ENCODE assay signal across 11 cellular contexts in genomic region chr21:43880111-43880985, GRCh38. TPM values are rescaled to one million over a fixed set of nuclear protein-coding genes. Genes with fewer than 3 reads are reported as not detected.
DNase-seq lines count a peak whose midpoint lies in the region; ATAC-seq, FAIRE-seq and TF ChIP-seq lines count a peak whose summit lies in the region.
"Had no signal": no experiment of that assay in that cellular context is flagged by ENCODE, and none has a peak within 500 bp of the region (broad histone marks: within the 10 kb centered on the region; RNA-seq: fewer than 3 reads in every experiment).

No MANE protein-coding gene starts in this region.

- no peak for TF ChIP-seq CTCF in GM12878 (IDR thresholded peaks at IDR 0.05 in 2 of 3, conservative IDR thresholded peaks at IDR 0.05 in 1 of 3; ENCODE audit: control insufficient read depth in 2 of 3, extremely low read depth in 1 of 3, insufficient read depth in 1 of 3, low read depth in 3 of 3, low read length in 3 of 3)

- H3K9me3 ChIP-seq in GM23248 (ENCODE audit: low read depth) (no peaks in the 10 kb centered on the region), GM12878 (replicated peaks; ENCODE audit: control insufficient read depth, insufficient read depth, low read length) (no peaks in the 10 kb centered on the region; the same call in 2 of the 3 replicates)

- in situ Hi-C loops in GM23248 (cut with MboI), result no loop called here
- in situ Hi-C loops in GM12878 (cut with MboI), result no loop called here

- H2AFZ ChIP-seq in GM23248 (no peak overlapping the region), GM12878 (ENCODE audit: control insufficient read depth, low read depth, low read length) (no peak overlapping the region)

- POLR2A ChIA-PET in GM12878 (lab: Charles Lee), result interaction anchor here (0.6 to 1.7 kb wide), 2 partner anchors 10 to 16 kb away, joined by 3 to 4 read pairs; no protein-coding TSS in a partner anchor

- SMC1A ChIA-PET in GM12878 (lab: Charles Lee; ENCODE audit: uncharacterized antibody, unreplicated experiment), result interaction anchor here (0.7 to 1.4 kb wide), 5 partner anchors 11 to 57 kb away, joined by 3 read pairs; no protein-coding TSS in a partner anchor

- H3K9me2 ChIP-seq in GM23248 (ENCODE audit: insufficient read depth), result no peaks in the 10 kb centered on the region

- peaks cover 17% of the 10 kb centered on the region for H4K20me1 ChIP-seq in GM23248 (ENCODE audit: insufficient read depth)
- no peaks in the 10 kb centered on the region for H4K20me1 ChIP-seq in GM12878 (ENCODE audit: control insufficient read depth, insufficient read depth)

- no peak for TF ChIP-seq RAD21 in GM12878 (IDR thresholded peaks at IDR 0.05; ENCODE audit: insufficient read depth, low read depth, low read length)

- H3K27ac ChIP-seq in GM23248 (no peak overlapping the region), GM12878 (ENCODE audit: control insufficient read depth, insufficient read depth) (peak overlapping the region; percentile 24; the same call in 1 of the 2 replicates)

- no peak for TF ChIP-seq EP300 in GM12878 (IDR thresholded peaks at IDR 0.05; ENCODE audit: borderline replicate concordance in 1 of 2, control insufficient read depth in 1 of 2, low read depth in 2 of 2, low read length in 2 of 2)

- 47 to 50% methylated on average over 14 of the region's 14 CpGs for WGBS in GM23248 (ENCODE audit: low coverage in 1 of 2, low lambda C conversion rate in 2 of 2, missing lambda C conversion rate in 2 of 2), 2 experiments
- 82% methylated on average over 14 of the region's 14 CpGs for WGBS in GM12878 (ENCODE audit: insufficient coverage, insufficient replicate concordance, low lambda C conversion rate, missing lambda C conversion rate)

- ATAC-seq in GM12878 (no peak), left colon (peak; percentile 20), HG03439 (IDR thresholded peaks at IDR 0.05; ENCODE audit: unreplicated experiment) (no peak), HG02759 (IDR thresholded peaks at IDR 0.05; ENCODE audit: unreplicated experiment) (no peak)
- ATAC-seq: sciatic nerve had no signal

- H3K27me3 ChIP-seq in GM23248 (replicated peaks; ENCODE audit: insufficient read depth) (no peaks in the 10 kb centered on the region), GM12878 (replicated peaks in 1 of 2; ENCODE audit: control insufficient read depth in 2 of 2, insufficient read depth in 2 of 2, low read length in 1 of 2) (no peaks in the 10 kb centered on the region)

- no TSS peak for BruUV-seq in GM12878 (replicated peaks; lab: Mats Ljungman, UMichigan)

- intact Hi-C loops in GM12878 (cut with micrococcal nuclease; ENCODE audit: unreplicated experiment), result no loop called here
- intact Hi-C loops in left colon (cut with DNase I, micrococcal nuclease), result no loop called here

- no peaks in the 10 kb centered on the region for H3F3A ChIP-seq in GM23248 (ENCODE audit: insufficient read depth)

- RAD21 ChIA-PET in GM12878 (lab: Charles Lee; ENCODE audit: unreplicated experiment), result interaction anchor here (1.7 kb wide), 1 partner anchor 12 kb away, joined by 6 read pairs; no protein-coding TSS in a partner anchor

- H3K4me3 ChIP-seq in GM23248 (no peak overlapping the region), GM12878 (no peak overlapping the region)

- H3K9ac ChIP-seq in GM23248 (no peak overlapping the region), GM12878 (ENCODE audit: control insufficient read depth, insufficient read depth, low read length) (no peak overlapping the region)

- H3K4me1 ChIP-seq in GM23248 (ENCODE audit: insufficient read depth), result peaks cover 7% of the 10 kb centered on the region; the same call in 1 of the 2 replicates
- peaks cover 25% of the 10 kb centered on the region for H3K4me1 ChIP-seq in GM12878 (ENCODE audit: control insufficient read depth, insufficient read depth, low read length)

- DNase-seq in A172 (ENCODE audit: low spot score) (peak; percentile 68), GM23248 (peak; percentile 68), GM12878 (ENCODE audit: low read depth, low spot score) (no peak), left colon (no peak), NCI-H524 treated with DMSO at 0.1 percent for 48 hours (lab: John Stamatoyannopoulos, UW) (no peak), AML-193 (lab: John Stamatoyannopoulos, UW) (no peak)
- DNase-seq: DMS153, NCI-H774 had no signal

- TF ChIP-seq POLR2A in GM12878 (IDR thresholded peaks at IDR 0.05; ENCODE audit: low read depth, low read length), result no peak

- FAIRE-seq in GM12878 (lab: Jason Lieb, UNC), result no peak

- H3K79me2 ChIP-seq in GM23248 (ENCODE audit: insufficient read depth) (peaks cover 90% of the 10 kb centered on the region), GM12878 (ENCODE audit: control insufficient read depth, insufficient read depth, low read length) (peaks cover 74% of the 10 kb centered on the region)

- CTCF ChIA-PET in GM12878 (lab: Yijun Ruan, JAX), result interaction anchor here (0.6 to 1.6 kb wide), 2 partner anchors 13 to 95 kb away, joined by 3 read pairs; no protein-coding TSS in a partner anchor

- H3K36me3 ChIP-seq in GM23248 (ENCODE audit: low read depth), result 0 out of 2 replicates have a peak, but pooled peaks cover under 1% of the 10 kb centered on the region
- H3K36me3 ChIP-seq in GM12878 (ENCODE audit: control insufficient read depth in 2 of 2, insufficient read depth in 2 of 2, low read length in 1 of 2), result peaks cover 11 to 16% of the 10 kb centered on the region in 2 experiments

- H3K4me2 ChIP-seq in GM23248 (ENCODE audit: unreplicated experiment), result no peak overlapping the region
- no peak overlapping the region for H3K4me2 ChIP-seq in GM12878 (ENCODE audit: control insufficient read depth, insufficient read depth)

TF ChIP-seq in GM12878, 131 proteins besides CTCF, POLR2A, EP300 and RAD21 (continues in another document):
- no peak for TF ChIP-seq NRF1 (conservative IDR thresholded peaks at IDR 0.05; ENCODE audit: low read depth, low read length)
- TF ChIP-seq BCLAF1 (IDR thresholded peaks at IDR 0.05), result no peak
- TF ChIP-seq SUPT20H (IDR thresholded peaks at IDR 0.05; ENCODE audit: borderline replicate concordance, control insufficient read depth, low read depth, low read length), result no peak
- no peak for TF ChIP-seq SPI1 (IDR thresholded peaks at IDR 0.05; ENCODE audit: borderline replicate concordance, insufficient read depth, low read depth, low read length)
- TF ChIP-seq PML (IDR thresholded peaks at IDR 0.05; ENCODE audit: low read length), result no peak
- TF ChIP-seq, protein P1, sequence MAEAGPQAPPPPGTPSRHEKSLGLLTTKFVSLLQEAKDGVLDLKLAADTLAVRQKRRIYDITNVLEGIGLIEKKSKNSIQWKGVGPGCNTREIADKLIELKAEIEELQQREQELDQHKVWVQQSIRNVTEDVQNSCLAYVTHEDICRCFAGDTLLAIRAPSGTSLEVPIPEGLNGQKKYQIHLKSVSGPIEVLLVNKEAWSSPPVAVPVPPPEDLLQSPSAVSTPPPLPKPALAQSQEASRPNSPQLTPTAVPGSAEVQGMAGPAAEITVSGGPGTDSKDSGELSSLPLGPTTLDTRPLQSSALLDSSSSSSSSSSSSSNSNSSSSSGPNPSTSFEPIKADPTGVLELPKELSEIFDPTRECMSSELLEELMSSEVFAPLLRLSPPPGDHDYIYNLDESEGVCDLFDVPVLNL (IDR thresholded peaks at IDR 0.05; ENCODE audit: low read depth, low read length), result no peak
- no peak for TF ChIP-seq ZZZ3 (IDR thresholded peaks at IDR 0.05; ENCODE audit: control insufficient read depth, insufficient read length, low read depth)
- TF ChIP-seq MXI1 (IDR thresholded peaks at IDR 0.05; ENCODE audit: low read depth, low read length), result no peak

RNA-seq across cellular contexts. Expression of gene AGPAT3, which starts 15.3 kb away (rescaled TPM):
- 73.4 and 73.5 TPM in 2 replicates for total RNA-seq in A172 (2014; rRNA removed; shearing (Covaris generic))
- total RNA-seq in GM23248 (2014; rRNA removed; shearing (Covaris generic)), result 29.3 and 35.2 TPM in 2 replicates
- 12.2 and 12.3 TPM in 2 replicates for polyA plus RNA-seq in GM23248 (2016; fragmentation: Nextera tagmentation; extraction: Ambion mirVana)
- total RNA-seq in GM12878 (2013; cell fraction: nucleolus; rRNA removed), result 212 and 233 TPM in 2 replicates
- 46.9 and 47.8 TPM in 2 replicates for total RNA-seq in GM12878 (2014; rRNA removed)
- 26.1 and 28.2 TPM in 2 replicates for total RNA-seq in GM12878 (2014; rRNA removed; fragmentation: Illumina TruSeq; extraction: Trizol)
- total RNA-seq in GM12878 (2021), result 89.5 and 110 TPM in 2 replicates
- 17.3 TPM for polyA plus RNA-seq in GM12878 (2011; ENCODE audit: low read depth)
- polyA plus RNA-seq in GM12878 (2011; rRNA removed), result 27.6 and 47.8 TPM in 2 replicates
- 59.2 and 60.5 TPM in 2 replicates for polyA plus RNA-seq in GM12878 (2011; cell fraction: cytosol; rRNA removed)
- 80.2 and 83.8 TPM in 2 replicates for polyA plus RNA-seq in GM12878 (2011; cell fraction: nucleus; rRNA removed)
- 36.8 and 49.6 TPM in 2 replicates for polyA plus RNA-seq in GM12878 (2012)
- polyA plus RNA-seq in GM12878 (2014; fragmentation: Illumina TruSeq; extraction: Trizol), result 19.0 and 28.7 TPM in 2 replicates
- 1 to 10 TPM; 1.2 to 3.7 TPM for polyA plus RNA-seq in GM12878 (2014; fragmentation: Nextera tagmentation; extraction: Ambion mirVana)
- polyA plus RNA-seq in GM12878 (2014; rRNA removed), result 50.0 and 53.6 TPM in 2 replicates
- 10 to 100 TPM; 17.5 to 33.0 TPM for polyA plus RNA-seq in GM12878 (2016; fragmentation: Nextera tagmentation; extraction: Ambion mirVana)
- polyA minus RNA-seq in GM12878 (2011; rRNA and poly(A)+ RNA removed), result 62.2 and 76.5 TPM in 2 replicates
- 24.3 and 30.6 TPM in 2 replicates for polyA minus RNA-seq in GM12878 (2011; cell fraction: cytosol; rRNA and poly(A)+ RNA removed)
- polyA minus RNA-seq in GM12878 (2011; cell fraction: nucleus; rRNA and poly(A)+ RNA removed), result 23.3 and 43.3 TPM in 2 replicates
- total RNA-seq in left colon, result 100 to 1,000 TPM in 1 of 2 donors, 10 to 100 TPM in 1; 97.5 to 105 TPM

Comparison
In these comparisons a context has a peak if more than half of its experiments do, and no peak if none do; other contexts are left out.
1. DNase-seq: peak in A172 (single experiment) and GM23248 (single experiment); none in GM12878 (single experiment), left colon (0 of 2), NCI-H524 treated with DMSO at 0.1 percent for 48 hours (single experiment) and AML-193 (0 of 2).